19 cellular contexts compared by ENCODE assay signal in the genomic region with DNA sequence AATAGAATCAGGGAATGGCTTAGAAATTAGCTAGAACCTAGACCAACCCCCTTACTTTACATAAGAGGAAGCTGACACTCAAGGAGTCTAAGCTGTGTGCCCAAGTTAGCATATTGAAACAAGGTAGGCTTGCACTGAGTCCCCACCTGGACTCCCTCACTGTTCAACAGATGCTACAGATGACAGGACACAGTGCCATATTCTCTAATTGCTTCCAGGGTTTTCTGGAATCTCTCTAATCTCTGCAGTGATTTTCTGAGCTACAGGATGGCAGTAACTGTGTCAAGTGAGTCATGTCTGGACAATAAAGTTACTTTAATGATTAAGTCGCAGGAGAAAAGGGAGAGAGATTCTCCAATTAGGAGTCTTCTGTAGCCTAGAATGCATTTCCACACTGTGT. TPM values are rescaled to one million over a fixed set of nuclear protein-coding genes. Genes with fewer than 3 reads are reported as not detected.
DNase-seq lines count a peak whose midpoint lies in the region; ATAC-seq and TF ChIP-seq lines count a peak whose summit lies in the region.
"Had no signal": no experiment of that assay in that cellular context is flagged by ENCODE, and none has a peak within 500 bp of the region (broad histone marks: within the 10 kb centered on the region; RNA-seq: fewer than 3 reads in every experiment).

No MANE protein-coding gene starts in this region.

- H3K27me3 ChIP-seq in GM23338 (ENCODE audit: insufficient read depth) (no peaks in the 10 kb centered on the region), foreskin keratinocyte (no peaks in the 10 kb centered on the region), smooth muscle cell (ENCODE audit: low read depth) (no peaks in the 10 kb centered on the region), right cardiac atrium (ENCODE audit: control insufficient read depth, insufficient read depth) (no peaks in the 10 kb centered on the region)

- no peaks in the 10 kb centered on the region for H4K20me1 ChIP-seq in GM23338 (replicated peaks; ENCODE audit: insufficient read depth)
- H4K20me1 ChIP-seq in smooth muscle cell (ENCODE audit: low read depth): no peaks in the 10 kb centered on the region

- H3K27me3 Mint-ChIP-seq in GM23338 (ENCODE audit: insufficient read depth, low read depth, poor library complexity): no peaks in the 10 kb centered on the region
- H3K27me3 Mint-ChIP-seq: CD4-positive, alpha-beta T cell had no signal

- H3K4me3 Mint-ChIP-seq in GM23338: no peak overlapping the region
- H3K4me3 Mint-ChIP-seq: B cell; CD4-positive, alpha-beta T cell had no signal

- H3K4me2 ChIP-seq in GM23338: no peak overlapping the region
- H3K4me2 ChIP-seq in smooth muscle cell: peak overlapping the region; percentile 46

- H3K36me3 ChIP-seq in GM23338 (ENCODE audit: insufficient read depth): no peaks in the 10 kb centered on the region
- no peaks in the 10 kb centered on the region for H3K36me3 ChIP-seq in smooth muscle cell (ENCODE audit: low read depth)

- H3K27ac ChIP-seq in GM23338 (ENCODE audit: low read depth): no peak overlapping the region
- peak overlapping the region; percentile 31 for H3K27ac ChIP-seq in foreskin keratinocyte
- H3K27ac ChIP-seq in smooth muscle cell (ENCODE audit: low read depth): peak overlapping the region; percentile 5
- no peak overlapping the region for H3K27ac ChIP-seq in right cardiac atrium (ENCODE audit: low read length)

- H2AFZ ChIP-seq in GM23338: 0 out of 2 replicates have a peak overlapping the region, but pooled peaks have one; percentile 28
- no peak overlapping the region for H2AFZ ChIP-seq in smooth muscle cell (ENCODE audit: low read depth)

- ATAC-seq in GM23338 (no peak), SK-N-SH treated with all-trans-retinoic acid at 6 μM for 48 hours (peak; percentile 20), foreskin keratinocyte (no peak), right cardiac atrium (no peak)
- ATAC-seq: GM12878 had no signal

- intact Hi-C loops in right cardiac atrium (cut with DNase I): no loop called here

- H3K4me3 ChIP-seq in GM23338: no peak overlapping the region
- H3K4me3 ChIP-seq in smooth muscle cell: no peak overlapping the region
- no peak overlapping the region for H3K4me3 ChIP-seq in right cardiac atrium (ENCODE audit: low read length)
- H3K4me3 ChIP-seq: GM12878 had no signal

- H3K9me3 ChIP-seq in smooth muscle cell (replicated peaks; ENCODE audit: low read depth): no peaks in the 10 kb centered on the region
- H3K9me3 ChIP-seq in right cardiac atrium (ENCODE audit: control insufficient read depth, low read length): no peaks in the 10 kb centered on the region

- TF ChIP-seq CTCF in GM23338 (conservative IDR thresholded peaks at IDR 0.05; ENCODE audit: low read depth in 2 of 2): no peak
- TF ChIP-seq CTCF in foreskin keratinocyte (conservative IDR thresholded peaks at IDR 0.05): no peak
- no peak for TF ChIP-seq CTCF in smooth muscle cell (IDR thresholded peaks at IDR 0.05; ENCODE audit: borderline replicate concordance, insufficient read depth, poor library complexity, severe bottlenecking)

- H3F3A ChIP-seq in GM23338 (replicated peaks; ENCODE audit: low read depth): no peaks in the 10 kb centered on the region
- H3F3A ChIP-seq in smooth muscle cell (ENCODE audit: low read depth): no peaks in the 10 kb centered on the region

- H3K36me3 Mint-ChIP-seq in GM23338 (ENCODE audit: low read depth): no peaks in the 10 kb centered on the region

- DNase-seq in GM23338 (ENCODE audit: low spot score) (no peak), foreskin keratinocyte (no peak), smooth muscle cell (lab: John Stamatoyannopoulos, UW; ENCODE audit: unreplicated experiment) (no peak), DMS153 (lab: John Stamatoyannopoulos, UW) (no peak), HuH-7.5 (ENCODE audit: low spot score) (no peak), right cardiac atrium (no peak)
- DNase-seq: CD4-positive, alpha-beta T cell; EL; HCEC 1CT; NCI-H1105; NCI-H2081; NCI-H2171 treated with DMSO at 0.1 percent for 48 hours; NCI-H510A; NCI-H774; OCI-M1; SIG-M5 had no signal

- H3K4me1 ChIP-seq in GM23338 (ENCODE audit: insufficient read depth) (peaks cover 33% of the 10 kb centered on the region), foreskin keratinocyte (peaks cover 42% of the 10 kb centered on the region), smooth muscle cell (ENCODE audit: low read depth) (peaks cover 43% of the 10 kb centered on the region), right cardiac atrium (ENCODE audit: control insufficient read depth, insufficient read depth, low read length) (peaks cover 2% of the 10 kb centered on the region)

- no peaks in the 10 kb centered on the region for H3K79me2 ChIP-seq in GM23338 (replicated peaks; ENCODE audit: insufficient read depth)
- no peaks in the 10 kb centered on the region for H3K79me2 ChIP-seq in smooth muscle cell (ENCODE audit: low read depth)

- 0% methylated on average over 1 of the region's 1 CpG for WGBS in smooth muscle cell (ENCODE audit: low lambda C conversion rate)
- WGBS in right cardiac atrium: 91% methylated on average over 1 of the region's 1 CpG

- H3K4me1 Mint-ChIP-seq in GM23338: peaks cover 32% of the 10 kb centered on the region
- H3K4me1 Mint-ChIP-seq: B cell had no signal

- H3K9me3 Mint-ChIP-seq in GM23338: no peaks in the 10 kb centered on the region
- H3K9me3 Mint-ChIP-seq: CD4-positive, alpha-beta T cell had no signal

- no peak overlapping the region for H3K27ac Mint-ChIP-seq in GM23338
- H3K27ac Mint-ChIP-seq: B cell; CD4-positive, alpha-beta T cell had no signal

- H3K9me2 ChIP-seq in GM23338 (ENCODE audit: insufficient read depth): peaks cover 6% of the 10 kb centered on the region; the same call in 1 of the 2 replicates

- H3K9ac ChIP-seq in smooth muscle cell (ENCODE audit: low read depth): no peak overlapping the region

TF ChIP-seq in GM23338, 12 proteins besides CTCF, POLR2A, EP300 and RAD21 (continues in another document):
- TF ChIP-seq NANOG (IDR thresholded peaks at IDR 0.05; ENCODE audit: borderline replicate concordance): no peak
- TF ChIP-seq, protein P1, sequence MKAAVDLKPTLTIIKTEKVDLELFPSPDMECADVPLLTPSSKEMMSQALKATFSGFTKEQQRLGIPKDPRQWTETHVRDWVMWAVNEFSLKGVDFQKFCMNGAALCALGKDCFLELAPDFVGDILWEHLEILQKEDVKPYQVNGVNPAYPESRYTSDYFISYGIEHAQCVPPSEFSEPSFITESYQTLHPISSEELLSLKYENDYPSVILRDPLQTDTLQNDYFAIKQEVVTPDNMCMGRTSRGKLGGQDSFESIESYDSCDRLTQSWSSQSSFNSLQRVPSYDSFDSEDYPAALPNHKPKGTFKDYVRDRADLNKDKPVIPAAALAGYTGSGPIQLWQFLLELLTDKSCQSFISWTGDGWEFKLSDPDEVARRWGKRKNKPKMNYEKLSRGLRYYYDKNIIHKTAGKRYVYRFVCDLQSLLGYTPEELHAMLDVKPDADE (IDR thresholded peaks at IDR 0.05): no peak

TF ChIP-seq in SK-N-SH treated with all-trans-retinoic acid at 6 μM for 48 hours, 23 proteins besides CTCF, POLR2A, EP300 and RAD21 (continues in another document):
- TF ChIP-seq, protein P2, sequence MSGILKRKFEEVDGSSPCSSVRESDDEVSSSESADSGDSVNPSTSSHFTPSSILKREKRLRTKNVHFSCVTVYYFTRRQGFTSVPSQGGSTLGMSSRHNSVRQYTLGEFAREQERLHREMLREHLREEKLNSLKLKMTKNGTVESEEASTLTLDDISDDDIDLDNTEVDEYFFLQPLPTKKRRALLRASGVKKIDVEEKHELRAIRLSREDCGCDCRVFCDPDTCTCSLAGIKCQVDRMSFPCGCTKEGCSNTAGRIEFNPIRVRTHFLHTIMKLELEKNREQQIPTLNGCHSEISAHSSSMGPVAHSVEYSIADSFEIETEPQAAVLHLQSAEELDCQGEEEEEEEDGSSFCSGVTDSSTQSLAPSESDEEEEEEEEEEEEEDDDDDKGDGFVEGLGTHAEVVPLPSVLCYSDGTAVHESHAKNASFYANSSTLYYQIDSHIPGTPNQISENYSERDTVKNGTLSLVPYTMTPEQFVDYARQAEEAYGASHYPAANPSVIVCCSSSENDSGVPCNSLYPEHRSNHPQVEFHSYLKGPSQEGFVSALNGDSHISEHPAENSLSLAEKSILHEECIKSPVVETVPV (CRISPR knock-in tag; IDR thresholded peaks at IDR 0.05): no peak
- no peak for TF ChIP-seq BACH2 (CRISPR knock-in tag; IDR thresholded peaks at IDR 0.05; ENCODE audit: borderline replicate concordance)
- TF ChIP-seq ZNF565 (CRISPR knock-in tag; conservative IDR thresholded peaks at IDR 0.05; ENCODE audit: low read depth): no peak
- TF ChIP-seq OSR1 (CRISPR knock-in tag; IDR thresholded peaks at IDR 0.05): no peak
- peak; percentile 78; the same call in 1 of the 2 replicates for TF ChIP-seq SNAI2 (CRISPR knock-in tag; IDR thresholded peaks at IDR 0.05)
- peak; percentile 53 for TF ChIP-seq ISL1 (CRISPR knock-in tag; IDR thresholded peaks at IDR 0.05)
- TF ChIP-seq, protein P3, sequence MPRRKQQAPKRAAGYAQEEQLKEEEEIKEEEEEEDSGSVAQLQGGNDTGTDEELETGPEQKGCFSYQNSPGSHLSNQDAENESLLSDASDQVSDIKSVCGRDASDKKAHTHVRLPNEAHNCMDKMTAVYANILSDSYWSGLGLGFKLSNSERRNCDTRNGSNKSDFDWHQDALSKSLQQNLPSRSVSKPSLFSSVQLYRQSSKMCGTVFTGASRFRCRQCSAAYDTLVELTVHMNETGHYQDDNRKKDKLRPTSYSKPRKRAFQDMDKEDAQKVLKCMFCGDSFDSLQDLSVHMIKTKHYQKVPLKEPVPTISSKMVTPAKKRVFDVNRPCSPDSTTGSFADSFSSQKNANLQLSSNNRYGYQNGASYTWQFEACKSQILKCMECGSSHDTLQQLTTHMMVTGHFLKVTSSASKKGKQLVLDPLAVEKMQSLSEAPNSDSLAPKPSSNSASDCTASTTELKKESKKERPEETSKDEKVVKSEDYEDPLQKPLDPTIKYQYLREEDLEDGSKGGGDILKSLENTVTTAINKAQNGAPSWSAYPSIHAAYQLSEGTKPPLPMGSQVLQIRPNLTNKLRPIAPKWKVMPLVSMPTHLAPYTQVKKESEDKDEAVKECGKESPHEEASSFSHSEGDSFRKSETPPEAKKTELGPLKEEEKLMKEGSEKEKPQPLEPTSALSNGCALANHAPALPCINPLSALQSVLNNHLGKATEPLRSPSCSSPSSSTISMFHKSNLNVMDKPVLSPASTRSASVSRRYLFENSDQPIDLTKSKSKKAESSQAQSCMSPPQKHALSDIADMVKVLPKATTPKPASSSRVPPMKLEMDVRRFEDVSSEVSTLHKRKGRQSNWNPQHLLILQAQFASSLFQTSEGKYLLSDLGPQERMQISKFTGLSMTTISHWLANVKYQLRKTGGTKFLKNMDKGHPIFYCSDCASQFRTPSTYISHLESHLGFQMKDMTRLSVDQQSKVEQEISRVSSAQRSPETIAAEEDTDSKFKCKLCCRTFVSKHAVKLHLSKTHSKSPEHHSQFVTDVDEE (CRISPR knock-in tag; IDR thresholded peaks at IDR 0.05): peak; percentile 88; the same call in 1 of the 2 replicates

RNA-seq across cellular contexts. Expression of a gene that starts 35.8 kb away (rescaled TPM):
- 0.38 and 0.43 TPM in 2 replicates for total RNA-seq in GM23338 (2014; rRNA removed; shearing (Covaris generic))
- 0.16 and 0.42 TPM in 2 replicates for polyA plus RNA-seq in GM23338 (2016; fragmentation: Nextera tagmentation; extraction: Ambion mirVana)
- total RNA-seq in foreskin keratinocyte: 2.2 and 2.5 TPM in 2 replicates
- polyA plus RNA-seq in foreskin keratinocyte: 0.20 and 0.35 TPM in 2 replicates
- 6.4 and 8.6 TPM in 2 replicates for total RNA-seq in smooth muscle cell
- 1.0 and 1.3 TPM in 2 replicates for polyA plus RNA-seq in smooth muscle cell
- 100 to 1,000 TPM in 3 of 4 donors, 10 to 100 TPM in 1; 83.7 to 138 (median 119) TPM for total RNA-seq in right cardiac atrium
- 15.8 TPM for polyA plus RNA-seq in right cardiac atrium

Comparison
In these comparisons a context has a peak if more than half of its experiments do, and no peak if none do; other contexts are left out.
1. H3K27ac ChIP-seq: peak in foreskin keratinocyte (single experiment) and smooth muscle cell (single experiment); none in GM23338 (single experiment) and right cardiac atrium (single experiment).